In the genomic region with DNA sequence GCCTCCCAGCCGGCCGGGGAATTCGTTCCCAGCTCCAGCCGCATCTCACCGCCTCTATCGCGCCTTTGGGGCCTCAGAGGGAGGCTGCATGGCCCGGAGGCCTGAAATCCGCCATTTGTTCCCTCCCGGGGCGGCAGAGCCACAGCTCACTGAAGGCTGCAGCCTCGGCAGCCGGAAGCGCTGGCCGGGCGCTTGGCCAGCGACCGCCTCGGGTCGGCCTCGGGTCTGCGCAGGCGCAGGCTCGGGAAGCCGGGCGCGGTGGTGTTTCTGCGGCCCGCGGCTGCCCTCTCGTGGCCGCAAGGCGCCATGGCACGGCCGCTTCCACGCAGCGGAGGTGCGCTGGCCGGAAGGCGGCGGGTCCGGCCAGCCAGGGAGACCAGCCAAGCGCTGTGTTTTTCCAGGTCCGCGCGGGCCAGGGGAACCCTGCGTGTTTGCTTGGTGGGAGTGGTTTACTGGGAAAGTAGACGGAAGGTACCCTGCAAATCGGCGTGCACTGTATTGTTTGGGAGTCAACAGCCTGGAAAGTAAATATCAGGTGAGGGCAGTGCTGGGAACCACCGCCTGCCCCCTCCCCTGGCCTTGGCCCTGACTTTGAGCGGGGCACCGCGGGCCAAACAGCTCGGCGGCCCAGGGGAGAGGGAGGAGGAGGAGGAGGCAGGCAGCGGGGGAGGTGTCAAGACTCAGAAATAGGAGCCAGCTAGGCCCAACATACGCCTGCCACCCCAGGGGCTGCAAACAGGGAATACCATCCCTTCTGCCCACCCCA, we compare ENCODE assay signal across 1 cellular context.
TF ChIP-seq lines count a peak whose summit lies in the region.

No MANE protein-coding gene starts in this region.

TF ChIP-seq in K562, 482 proteins besides CTCF, POLR2A, EP300 and RAD21 (continued from another document and continues in another):
- TF ChIP-seq, protein P1, sequence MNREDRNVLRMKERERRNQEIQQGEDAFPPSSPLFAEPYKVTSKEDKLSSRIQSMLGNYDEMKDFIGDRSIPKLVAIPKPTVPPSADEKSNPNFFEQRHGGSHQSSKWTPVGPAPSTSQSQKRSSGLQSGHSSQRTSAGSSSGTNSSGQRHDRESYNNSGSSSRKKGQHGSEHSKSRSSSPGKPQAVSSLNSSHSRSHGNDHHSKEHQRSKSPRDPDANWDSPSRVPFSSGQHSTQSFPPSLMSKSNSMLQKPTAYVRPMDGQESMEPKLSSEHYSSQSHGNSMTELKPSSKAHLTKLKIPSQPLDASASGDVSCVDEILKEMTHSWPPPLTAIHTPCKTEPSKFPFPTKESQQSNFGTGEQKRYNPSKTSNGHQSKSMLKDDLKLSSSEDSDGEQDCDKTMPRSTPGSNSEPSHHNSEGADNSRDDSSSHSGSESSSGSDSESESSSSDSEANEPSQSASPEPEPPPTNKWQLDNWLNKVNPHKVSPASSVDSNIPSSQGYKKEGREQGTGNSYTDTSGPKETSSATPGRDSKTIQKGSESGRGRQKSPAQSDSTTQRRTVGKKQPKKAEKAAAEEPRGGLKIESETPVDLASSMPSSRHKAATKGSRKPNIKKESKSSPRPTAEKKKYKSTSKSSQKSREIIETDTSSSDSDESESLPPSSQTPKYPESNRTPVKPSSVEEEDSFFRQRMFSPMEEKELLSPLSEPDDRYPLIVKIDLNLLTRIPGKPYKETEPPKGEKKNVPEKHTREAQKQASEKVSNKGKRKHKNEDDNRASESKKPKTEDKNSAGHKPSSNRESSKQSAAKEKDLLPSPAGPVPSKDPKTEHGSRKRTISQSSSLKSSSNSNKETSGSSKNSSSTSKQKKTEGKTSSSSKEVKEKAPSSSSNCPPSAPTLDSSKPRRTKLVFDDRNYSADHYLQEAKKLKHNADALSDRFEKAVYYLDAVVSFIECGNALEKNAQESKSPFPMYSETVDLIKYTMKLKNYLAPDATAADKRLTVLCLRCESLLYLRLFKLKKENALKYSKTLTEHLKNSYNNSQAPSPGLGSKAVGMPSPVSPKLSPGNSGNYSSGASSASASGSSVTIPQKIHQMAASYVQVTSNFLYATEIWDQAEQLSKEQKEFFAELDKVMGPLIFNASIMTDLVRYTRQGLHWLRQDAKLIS (CRISPR knock-in tag; IDR thresholded peaks at IDR 0.05) = no peak; the same call in 1 of the 2 replicates
- peak; percentile 88 for TF ChIP-seq GABPB1 (CRISPR knock-in tag; IDR thresholded peaks at IDR 0.05)
- TF ChIP-seq TRIM28 (IDR thresholded peaks at IDR 0.05) = peak; percentile 25; the same call in 1 of the 2 replicates
- no peak for TF ChIP-seq MED1 (CRISPR knock-in tag; IDR thresholded peaks at IDR 0.05; ENCODE audit: borderline replicate concordance)
- peak; percentile 65; the same call in 1 of the 2 replicates for TF ChIP-seq HNRNPL (IDR thresholded peaks at IDR 0.05; ENCODE audit: low read depth, low read length)
- TF ChIP-seq RFX1 (IDR thresholded peaks at IDR 0.05) = no peak
- peak; percentile 63 for TF ChIP-seq TBP (optimal IDR thresholded peaks at IDR 0.05; ENCODE audit: low read depth, low read length)
- TF ChIP-seq EHMT2 (IDR thresholded peaks at IDR 0.05) = peak; percentile 79; the same call in 1 of the 2 replicates
- no peak for TF ChIP-seq ZNF384 (IDR thresholded peaks at IDR 0.05; ENCODE audit: low read depth, low read length)
- TF ChIP-seq CBFB (CRISPR knock-in tag; IDR thresholded peaks at IDR 0.05) = no peak
- TF ChIP-seq, protein P2, sequence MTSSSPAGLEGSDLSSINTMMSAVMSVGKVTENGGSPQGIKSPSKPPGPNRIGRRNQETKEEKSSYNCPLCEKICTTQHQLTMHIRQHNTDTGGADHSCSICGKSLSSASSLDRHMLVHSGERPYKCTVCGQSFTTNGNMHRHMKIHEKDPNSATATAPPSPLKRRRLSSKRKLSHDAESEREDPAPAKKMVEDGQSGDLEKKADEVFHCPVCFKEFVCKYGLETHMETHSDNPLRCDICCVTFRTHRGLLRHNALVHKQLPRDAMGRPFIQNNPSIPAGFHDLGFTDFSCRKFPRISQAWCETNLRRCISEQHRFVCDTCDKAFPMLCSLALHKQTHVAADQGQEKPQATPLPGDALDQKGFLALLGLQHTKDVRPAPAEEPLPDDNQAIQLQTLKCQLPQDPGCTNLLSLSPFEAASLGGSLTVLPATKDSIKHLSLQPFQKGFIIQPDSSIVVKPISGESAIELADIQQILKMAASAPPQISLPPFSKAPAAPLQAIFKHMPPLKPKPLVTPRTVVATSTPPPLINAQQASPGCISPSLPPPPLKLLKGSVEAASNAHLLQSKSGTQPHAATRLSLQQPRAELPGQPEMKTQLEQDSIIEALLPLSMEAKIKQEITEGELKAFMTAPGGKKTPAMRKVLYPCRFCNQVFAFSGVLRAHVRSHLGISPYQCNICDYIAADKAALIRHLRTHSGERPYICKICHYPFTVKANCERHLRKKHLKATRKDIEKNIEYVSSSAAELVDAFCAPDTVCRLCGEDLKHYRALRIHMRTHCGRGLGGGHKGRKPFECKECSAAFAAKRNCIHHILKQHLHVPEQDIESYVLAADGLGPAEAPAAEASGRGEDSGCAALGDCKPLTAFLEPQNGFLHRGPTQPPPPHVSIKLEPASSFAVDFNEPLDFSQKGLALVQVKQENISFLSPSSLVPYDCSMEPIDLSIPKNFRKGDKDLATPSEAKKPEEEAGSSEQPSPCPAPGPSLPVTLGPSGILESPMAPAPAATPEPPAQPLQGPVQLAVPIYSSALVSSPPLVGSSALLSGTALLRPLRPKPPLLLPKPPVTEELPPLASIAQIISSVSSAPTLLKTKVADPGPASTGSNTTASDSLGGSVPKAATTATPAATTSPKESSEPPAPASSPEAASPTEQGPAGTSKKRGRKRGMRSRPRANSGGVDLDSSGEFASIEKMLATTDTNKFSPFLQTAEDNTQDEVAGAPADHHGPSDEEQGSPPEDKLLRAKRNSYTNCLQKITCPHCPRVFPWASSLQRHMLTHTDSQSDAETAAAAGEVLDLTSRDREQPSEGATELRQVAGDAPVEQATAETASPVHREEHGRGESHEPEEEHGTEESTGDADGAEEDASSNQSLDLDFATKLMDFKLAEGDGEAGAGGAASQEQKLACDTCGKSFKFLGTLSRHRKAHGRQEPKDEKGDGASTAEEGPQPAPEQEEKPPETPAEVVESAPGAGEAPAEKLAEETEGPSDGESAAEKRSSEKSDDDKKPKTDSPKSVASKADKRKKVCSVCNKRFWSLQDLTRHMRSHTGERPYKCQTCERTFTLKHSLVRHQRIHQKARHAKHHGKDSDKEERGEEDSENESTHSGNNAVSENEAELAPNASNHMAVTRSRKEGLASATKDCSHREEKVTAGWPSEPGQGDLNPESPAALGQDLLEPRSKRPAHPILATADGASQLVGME (CRISPR knock-in tag; IDR thresholded peaks at IDR 0.05) = peak; percentile 87; the same call in 1 of the 2 replicates
- TF ChIP-seq, protein P3, sequence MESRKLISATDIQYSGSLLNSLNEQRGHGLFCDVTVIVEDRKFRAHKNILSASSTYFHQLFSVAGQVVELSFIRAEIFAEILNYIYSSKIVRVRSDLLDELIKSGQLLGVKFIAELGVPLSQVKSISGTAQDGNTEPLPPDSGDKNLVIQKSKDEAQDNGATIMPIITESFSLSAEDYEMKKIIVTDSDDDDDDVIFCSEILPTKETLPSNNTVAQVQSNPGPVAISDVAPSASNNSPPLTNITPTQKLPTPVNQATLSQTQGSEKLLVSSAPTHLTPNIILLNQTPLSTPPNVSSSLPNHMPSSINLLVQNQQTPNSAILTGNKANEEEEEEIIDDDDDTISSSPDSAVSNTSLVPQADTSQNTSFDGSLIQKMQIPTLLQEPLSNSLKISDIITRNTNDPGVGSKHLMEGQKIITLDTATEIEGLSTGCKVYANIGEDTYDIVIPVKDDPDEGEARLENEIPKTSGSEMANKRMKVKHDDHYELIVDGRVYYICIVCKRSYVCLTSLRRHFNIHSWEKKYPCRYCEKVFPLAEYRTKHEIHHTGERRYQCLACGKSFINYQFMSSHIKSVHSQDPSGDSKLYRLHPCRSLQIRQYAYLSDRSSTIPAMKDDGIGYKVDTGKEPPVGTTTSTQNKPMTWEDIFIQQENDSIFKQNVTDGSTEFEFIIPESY (CRISPR knock-in tag; IDR thresholded peaks at IDR 0.05) = peak; percentile 95
- no peak for TF ChIP-seq NBN (IDR thresholded peaks at IDR 0.05; ENCODE audit: low read depth)
- peak; percentile 70; the same call in 1 of the 2 replicates for TF ChIP-seq ELF4 (CRISPR knock-in tag; IDR thresholded peaks at IDR 0.05)
- peak; percentile 96 for TF ChIP-seq PHF8 (IDR thresholded peaks at IDR 0.05; ENCODE audit: borderline replicate concordance, low read length)
- TF ChIP-seq ELF2 (CRISPR knock-in tag; IDR thresholded peaks at IDR 0.05) = peak; percentile 80; the same call in 1 of the 2 replicates
- TF ChIP-seq ZNF175 (CRISPR knock-in tag; IDR thresholded peaks at IDR 0.05; ENCODE audit: low read depth) = peak; percentile 83
- TF ChIP-seq TFAM (CRISPR knock-in tag; conservative IDR thresholded peaks at IDR 0.05) = no peak
- TF ChIP-seq ZNF311 (CRISPR knock-in tag; IDR thresholded peaks at IDR 0.05) = no peak; the same call in 1 of the 2 replicates
- no peak for TF ChIP-seq GTF2F1 (IDR thresholded peaks at IDR 0.05; ENCODE audit: low read depth, low read length)
- TF ChIP-seq, protein P4, sequence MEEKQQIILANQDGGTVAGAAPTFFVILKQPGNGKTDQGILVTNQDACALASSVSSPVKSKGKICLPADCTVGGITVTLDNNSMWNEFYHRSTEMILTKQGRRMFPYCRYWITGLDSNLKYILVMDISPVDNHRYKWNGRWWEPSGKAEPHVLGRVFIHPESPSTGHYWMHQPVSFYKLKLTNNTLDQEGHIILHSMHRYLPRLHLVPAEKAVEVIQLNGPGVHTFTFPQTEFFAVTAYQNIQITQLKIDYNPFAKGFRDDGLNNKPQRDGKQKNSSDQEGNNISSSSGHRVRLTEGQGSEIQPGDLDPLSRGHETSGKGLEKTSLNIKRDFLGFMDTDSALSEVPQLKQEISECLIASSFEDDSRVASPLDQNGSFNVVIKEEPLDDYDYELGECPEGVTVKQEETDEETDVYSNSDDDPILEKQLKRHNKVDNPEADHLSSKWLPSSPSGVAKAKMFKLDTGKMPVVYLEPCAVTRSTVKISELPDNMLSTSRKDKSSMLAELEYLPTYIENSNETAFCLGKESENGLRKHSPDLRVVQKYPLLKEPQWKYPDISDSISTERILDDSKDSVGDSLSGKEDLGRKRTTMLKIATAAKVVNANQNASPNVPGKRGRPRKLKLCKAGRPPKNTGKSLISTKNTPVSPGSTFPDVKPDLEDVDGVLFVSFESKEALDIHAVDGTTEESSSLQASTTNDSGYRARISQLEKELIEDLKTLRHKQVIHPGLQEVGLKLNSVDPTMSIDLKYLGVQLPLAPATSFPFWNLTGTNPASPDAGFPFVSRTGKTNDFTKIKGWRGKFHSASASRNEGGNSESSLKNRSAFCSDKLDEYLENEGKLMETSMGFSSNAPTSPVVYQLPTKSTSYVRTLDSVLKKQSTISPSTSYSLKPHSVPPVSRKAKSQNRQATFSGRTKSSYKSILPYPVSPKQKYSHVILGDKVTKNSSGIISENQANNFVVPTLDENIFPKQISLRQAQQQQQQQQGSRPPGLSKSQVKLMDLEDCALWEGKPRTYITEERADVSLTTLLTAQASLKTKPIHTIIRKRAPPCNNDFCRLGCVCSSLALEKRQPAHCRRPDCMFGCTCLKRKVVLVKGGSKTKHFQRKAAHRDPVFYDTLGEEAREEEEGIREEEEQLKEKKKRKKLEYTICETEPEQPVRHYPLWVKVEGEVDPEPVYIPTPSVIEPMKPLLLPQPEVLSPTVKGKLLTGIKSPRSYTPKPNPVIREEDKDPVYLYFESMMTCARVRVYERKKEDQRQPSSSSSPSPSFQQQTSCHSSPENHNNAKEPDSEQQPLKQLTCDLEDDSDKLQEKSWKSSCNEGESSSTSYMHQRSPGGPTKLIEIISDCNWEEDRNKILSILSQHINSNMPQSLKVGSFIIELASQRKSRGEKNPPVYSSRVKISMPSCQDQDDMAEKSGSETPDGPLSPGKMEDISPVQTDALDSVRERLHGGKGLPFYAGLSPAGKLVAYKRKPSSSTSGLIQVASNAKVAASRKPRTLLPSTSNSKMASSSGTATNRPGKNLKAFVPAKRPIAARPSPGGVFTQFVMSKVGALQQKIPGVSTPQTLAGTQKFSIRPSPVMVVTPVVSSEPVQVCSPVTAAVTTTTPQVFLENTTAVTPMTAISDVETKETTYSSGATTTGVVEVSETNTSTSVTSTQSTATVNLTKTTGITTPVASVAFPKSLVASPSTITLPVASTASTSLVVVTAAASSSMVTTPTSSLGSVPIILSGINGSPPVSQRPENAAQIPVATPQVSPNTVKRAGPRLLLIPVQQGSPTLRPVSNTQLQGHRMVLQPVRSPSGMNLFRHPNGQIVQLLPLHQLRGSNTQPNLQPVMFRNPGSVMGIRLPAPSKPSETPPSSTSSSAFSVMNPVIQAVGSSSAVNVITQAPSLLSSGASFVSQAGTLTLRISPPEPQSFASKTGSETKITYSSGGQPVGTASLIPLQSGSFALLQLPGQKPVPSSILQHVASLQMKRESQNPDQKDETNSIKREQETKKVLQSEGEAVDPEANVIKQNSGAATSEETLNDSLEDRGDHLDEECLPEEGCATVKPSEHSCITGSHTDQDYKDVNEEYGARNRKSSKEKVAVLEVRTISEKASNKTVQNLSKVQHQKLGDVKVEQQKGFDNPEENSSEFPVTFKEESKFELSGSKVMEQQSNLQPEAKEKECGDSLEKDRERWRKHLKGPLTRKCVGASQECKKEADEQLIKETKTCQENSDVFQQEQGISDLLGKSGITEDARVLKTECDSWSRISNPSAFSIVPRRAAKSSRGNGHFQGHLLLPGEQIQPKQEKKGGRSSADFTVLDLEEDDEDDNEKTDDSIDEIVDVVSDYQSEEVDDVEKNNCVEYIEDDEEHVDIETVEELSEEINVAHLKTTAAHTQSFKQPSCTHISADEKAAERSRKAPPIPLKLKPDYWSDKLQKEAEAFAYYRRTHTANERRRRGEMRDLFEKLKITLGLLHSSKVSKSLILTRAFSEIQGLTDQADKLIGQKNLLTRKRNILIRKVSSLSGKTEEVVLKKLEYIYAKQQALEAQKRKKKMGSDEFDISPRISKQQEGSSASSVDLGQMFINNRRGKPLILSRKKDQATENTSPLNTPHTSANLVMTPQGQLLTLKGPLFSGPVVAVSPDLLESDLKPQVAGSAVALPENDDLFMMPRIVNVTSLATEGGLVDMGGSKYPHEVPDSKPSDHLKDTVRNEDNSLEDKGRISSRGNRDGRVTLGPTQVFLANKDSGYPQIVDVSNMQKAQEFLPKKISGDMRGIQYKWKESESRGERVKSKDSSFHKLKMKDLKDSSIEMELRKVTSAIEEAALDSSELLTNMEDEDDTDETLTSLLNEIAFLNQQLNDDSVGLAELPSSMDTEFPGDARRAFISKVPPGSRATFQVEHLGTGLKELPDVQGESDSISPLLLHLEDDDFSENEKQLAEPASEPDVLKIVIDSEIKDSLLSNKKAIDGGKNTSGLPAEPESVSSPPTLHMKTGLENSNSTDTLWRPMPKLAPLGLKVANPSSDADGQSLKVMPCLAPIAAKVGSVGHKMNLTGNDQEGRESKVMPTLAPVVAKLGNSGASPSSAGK (IDR thresholded peaks at IDR 0.05) = peak; percentile 34; the same call in 1 of the 2 replicates
- no peak for TF ChIP-seq DNMT1 (IDR thresholded peaks at IDR 0.05)
